ENCODE assay signal across 8 cellular contexts in genomic region chr19:35247526-35248309, GRCh38. TPM values are rescaled to one million over a fixed set of nuclear protein-coding genes. Genes with fewer than 3 reads are reported as not detected.
DNase-seq lines count a peak whose midpoint lies in the region; ATAC-seq and TF ChIP-seq lines count a peak whose summit lies in the region.

No MANE protein-coding gene starts in this region.

- 2% methylated on average over 25 of the region's 42 CpGs for WGBS in mammary epithelial cell (ENCODE audit: low coverage, missing lambda C conversion rate)
- 2% methylated on average over 42 of the region's 42 CpGs for WGBS in liver

- no TSS peak for BruUV-seq in mammary epithelial cell (replicated peaks; lab: Mats Ljungman, UMichigan)

- in situ Hi-C loops in mammary epithelial cell (cut with MboI; ENCODE audit: low sequenced_read_pairs in 2 of 2) = loop anchor here in 1 of 2 donors (10.0 kb wide), 1 partner anchor 83 kb away; no protein-coding TSS in a partner anchor

- H3K9ac ChIP-seq in BLaER1 (no peak overlapping the region), mammary epithelial cell (ENCODE audit: insufficient read depth, low read length) (peak overlapping the region; percentile 94), liver (ENCODE audit: low read depth in 1 of 2, low read length in 2 of 2) (peak overlapping the region; percentile 35 to 40)

- DNase-seq in GM19240 (ENCODE audit: insufficient read length, low spot score) (peak; percentile 43), HPDE6-E6E7 (ENCODE audit: extremely low spot score) (peak; percentile 77), SW480 (ENCODE audit: low spot score) (peak; percentile 99), mammary epithelial cell (peak; percentile 96), NCI-H446 (lab: John Stamatoyannopoulos, UW) (no peak)

- H3K27ac ChIP-seq in BLaER1 (no peak overlapping the region), mammary epithelial cell (ENCODE audit: insufficient read depth, low read depth, low read length) (peak overlapping the region; percentile 93), liver (ENCODE audit: low read depth in 1 of 2, low read length in 2 of 2) (peak overlapping the region; percentile 97 to 99)

- peaks cover 56% of the 10 kb centered on the region for H3K27me3 ChIP-seq in BLaER1
- no peaks in the 10 kb centered on the region for H3K27me3 ChIP-seq in mammary epithelial cell (ENCODE audit: insufficient read depth, low read length)
- H3K27me3 ChIP-seq in liver (ENCODE audit: control insufficient read depth in 4 of 4, insufficient read depth in 4 of 4, low read length in 3 of 4) = no peaks in the 10 kb centered on the region

- H3K79me2 ChIP-seq in mammary epithelial cell (ENCODE audit: insufficient read depth, low read length) = peaks cover 37% of the 10 kb centered on the region

- H3K27ac Mint-ChIP-seq in stimulated activated memory B cell treated with anti-CD40 and anti-IgM and Interleukin-4, amounts not matched to agents 10 μg/mL and 1 μg/mL and 100 μg/mL, for 72 hours = peak overlapping the region; percentile 91

- dilution Hi-C loops in mammary epithelial cell (cut with HindIII; ENCODE audit: low sequenced_read_pairs) = no loop called here

- H3K4me1 Mint-ChIP-seq in stimulated activated memory B cell treated with anti-CD40 and anti-IgM and Interleukin-4, amounts not matched to agents 10 μg/mL and 1 μg/mL and 100 μg/mL, for 72 hours = peaks cover 39% of the 10 kb centered on the region

- H3K36me3 ChIP-seq in BLaER1 (no peaks in the 10 kb centered on the region), mammary epithelial cell (ENCODE audit: insufficient read depth, low read length) (peaks cover 8% of the 10 kb centered on the region), liver (ENCODE audit: control insufficient read depth in 4 of 4, insufficient read depth in 3 of 4, low read depth in 1 of 4, low read length in 3 of 4) (peaks cover 0 to 7% (median 2%) of the 10 kb centered on the region in 4 donors)

- H3K4me1 ChIP-seq in BLaER1 = peaks cover 20% of the 10 kb centered on the region
- peaks cover 18% of the 10 kb centered on the region for H3K4me1 ChIP-seq in mammary epithelial cell (ENCODE audit: insufficient read depth, low read length)
- H3K4me1 ChIP-seq in liver (ENCODE audit: control insufficient read depth in 4 of 4, insufficient read depth in 4 of 4, low read length in 3 of 4) = peaks cover 2 to 35% (median 24%) of the 10 kb centered on the region in 4 donors

- intact Hi-C loops in mammary epithelial cell (cut with micrococcal nuclease) = loop anchor here (1.0 to 10.0 kb wide), 7 partner anchors 22 to 248 kb away; no protein-coding TSS in a partner anchor

- peaks cover 5% of the 10 kb centered on the region for H3K9me3 Mint-ChIP-seq in stimulated activated memory B cell treated with anti-CD40 and anti-IgM and Interleukin-4, amounts not matched to agents 10 μg/mL and 1 μg/mL and 100 μg/mL, for 72 hours

- H3K4me2 ChIP-seq in BLaER1 (peak overlapping the region; percentile 97), mammary epithelial cell (ENCODE audit: insufficient read depth, low read depth, low read length) (peak overlapping the region; percentile 87)

- H3K9me3 ChIP-seq in BLaER1 = 0 out of 2 replicates have a peak, but pooled peaks cover 3% of the 10 kb centered on the region
- H3K9me3 ChIP-seq in mammary epithelial cell (replicated peaks; ENCODE audit: insufficient read depth, low read length) = no peaks in the 10 kb centered on the region
- no peaks in the 10 kb centered on the region for H3K9me3 ChIP-seq in liver (ENCODE audit: control insufficient read depth in 4 of 4, low read length in 3 of 4)

- CTCF ChIA-PET in mammary epithelial cell (lab: Charles Lee; ENCODE audit: low non-redundant PET) = no interaction called here

- H3K27me3 Mint-ChIP-seq in stimulated activated memory B cell treated with anti-CD40 and anti-IgM and Interleukin-4, amounts not matched to agents 10 μg/mL and 1 μg/mL and 100 μg/mL, for 72 hours = no peaks in the 10 kb centered on the region

- ATAC-seq in stimulated activated memory B cell treated with anti-CD40 and anti-IgM and Interleukin-4, amounts not matched to agents 10 μg/mL and 1 μg/mL and 100 μg/mL, for 72 hours = peak; percentile 69

- TF ChIP-seq RAD21 in liver (IDR thresholded peaks at IDR 0.05) = peak; percentile 75 to 82

- H3K36me3 Mint-ChIP-seq in stimulated activated memory B cell treated with anti-CD40 and anti-IgM and Interleukin-4, amounts not matched to agents 10 μg/mL and 1 μg/mL and 100 μg/mL, for 72 hours = peaks cover 17% of the 10 kb centered on the region

- H2AFZ ChIP-seq in mammary epithelial cell (ENCODE audit: low read depth, low read length) = peak overlapping the region; percentile 96

- H3K4me3 Mint-ChIP-seq in stimulated activated memory B cell treated with anti-CD40 and anti-IgM and Interleukin-4, amounts not matched to agents 10 μg/mL and 1 μg/mL and 100 μg/mL, for 72 hours = peak overlapping the region; percentile 75

- peak overlapping the region; percentile 66 for H3K4me3 ChIP-seq in BLaER1
- peak overlapping the region; percentile 93 to 99 (median 95) for H3K4me3 ChIP-seq in mammary epithelial cell (replicated peaks in 1 of 3; ENCODE audit: insufficient read depth in 1 of 3, low read depth in 2 of 3, low read length in 3 of 3)
- H3K4me3 ChIP-seq in liver (ENCODE audit: low read depth in 1 of 3, low read length in 3 of 3) = peak overlapping the region; percentile 60 to 97 (median 75)

- TF ChIP-seq CTCF in mammary epithelial cell (conservative IDR thresholded peaks at IDR 0.05 in 1 of 2, IDR thresholded peaks at IDR 0.05 in 1 of 2; ENCODE audit: extremely low read depth in 1 of 2, insufficient read depth in 1 of 2, low read depth in 1 of 2, low read length in 2 of 2) = peak; percentile 39 to 78
- peak; percentile 63 for TF ChIP-seq CTCF in liver (IDR thresholded peaks at IDR 0.05; ENCODE audit: low read depth, low read length, missing input control)

- no peaks in the 10 kb centered on the region for H4K20me1 ChIP-seq in BLaER1
- H4K20me1 ChIP-seq in mammary epithelial cell (ENCODE audit: insufficient read depth, low read length) = no peaks in the 10 kb centered on the region

TF ChIP-seq in liver, 16 proteins besides CTCF, POLR2A, EP300 and RAD21 (continues in another document):
- TF ChIP-seq GABPA (IDR thresholded peaks at IDR 0.05 in 1 of 2, conservative IDR thresholded peaks at IDR 0.05 in 1 of 2) = peak; percentile 41 to 74
- peak; percentile 88 for TF ChIP-seq MAX (IDR thresholded peaks at IDR 0.05)
- TF ChIP-seq HNF4A (conservative IDR thresholded peaks at IDR 0.05) = peak; percentile 10 to 30
- no peak for TF ChIP-seq ATF3 (IDR thresholded peaks at IDR 0.05)
- no peak for TF ChIP-seq FOXA2 (IDR thresholded peaks at IDR 0.05)
- TF ChIP-seq SP1 (IDR thresholded peaks at IDR 0.05) = peak; percentile 68
- TF ChIP-seq FOXA1 (IDR thresholded peaks at IDR 0.05) = peak; percentile 12
- TF ChIP-seq NR2F2 (IDR thresholded peaks at IDR 0.05) = peak; percentile 29
- TF ChIP-seq HNF4G (IDR thresholded peaks at IDR 0.05) = no peak
- TF ChIP-seq ZBTB33 (IDR thresholded peaks at IDR 0.05) = peak; percentile 21
- peak; percentile 63 to 80 for TF ChIP-seq EGR1 (IDR thresholded peaks at IDR 0.05; ENCODE audit: low read depth in 2 of 2)
- peak in 1 of 2 donors; percentile 21 for TF ChIP-seq JUND (IDR thresholded peaks at IDR 0.05)
- no peak for TF ChIP-seq TAF1 (conservative IDR thresholded peaks at IDR 0.05)
- peak; percentile 21 for TF ChIP-seq YY1 (IDR thresholded peaks at IDR 0.05)

RNA-seq across cellular contexts. Expression of gene LSR, which starts 1.1 kb away (rescaled TPM):
- total RNA-seq in mammary epithelial cell (100 to 1,000 TPM in 1 of 2 donors, 10 to 100 TPM in 1; 91.5 to 166 TPM), liver (10 to 100 TPM; 33.7 to 48.6 TPM)
- polyA plus RNA-seq in mammary epithelial cell (133 TPM), liver (100 to 1,000 TPM in 1 of 2 donors, 10 to 100 TPM in 1; 47.3 to 150 TPM)
- 97.9 TPM for polyA minus RNA-seq in mammary epithelial cell

RNA-seq across cellular contexts. Expression of gene FAM187B, which starts 19.2 kb away (rescaled TPM):
- total RNA-seq in mammary epithelial cell (not detected), liver (under 1 TPM in 1 of 2 donors, not detected in 1; 0.17 TPM)
- polyA plus RNA-seq in mammary epithelial cell (not detected), liver (not detected)
- not detected for polyA minus RNA-seq in mammary epithelial cell

RNA-seq across cellular contexts. Expression of gene USF2, which starts 21.0 kb away (rescaled TPM):
- 10 to 100 TPM; 65.7 to 82.1 TPM for total RNA-seq in mammary epithelial cell
- 73.9 TPM for polyA plus RNA-seq in mammary epithelial cell
- 54.0 TPM for polyA minus RNA-seq in mammary epithelial cell
- 10 to 100 TPM; 31.6 to 80.2 TPM for total RNA-seq in liver
- 10 to 100 TPM; 22.8 to 85.9 TPM for polyA plus RNA-seq in liver

RNA-seq across cellular contexts. Expression of gene HAMP, which starts 34.6 kb away (rescaled TPM):
- under 1 TPM in 1 of 2 donors, not detected in 1; 0.54 TPM for total RNA-seq in mammary epithelial cell
- polyA plus RNA-seq in mammary epithelial cell = not detected
- polyA minus RNA-seq in mammary epithelial cell = not detected
- total RNA-seq in liver = 100 to 1,000 TPM in 1 of 2 donors, 10 to 100 TPM in 1; 18.8 to 204 TPM
- 1,000 to 10,000 TPM in 1 of 2 donors, 100 to 1,000 TPM in 1; 509 to 1,000 TPM for polyA plus RNA-seq in liver

RNA-seq across cellular contexts. Expression of gene MAG, which starts 44.2 kb away (rescaled TPM):
- total RNA-seq in mammary epithelial cell (not detected), liver (1 to 10 TPM in 1 of 2 donors, under 1 TPM in 1; 0.33 to 3.9 TPM)
- polyA plus RNA-seq in mammary epithelial cell (not detected), liver (under 1 TPM in 1 of 2 donors, not detected in 1; 0.29 TPM)
- not detected for polyA minus RNA-seq in mammary epithelial cell

Comparison
In these comparisons a context has a peak if more than half of its experiments do, and no peak if none do; other contexts are left out.
1. DNase-seq: peak in GM19240 (single experiment), HPDE6-E6E7 (single experiment), SW480 (single experiment) and mammary epithelial cell (single experiment); none in NCI-H446 (0 of 2).
2. Peak in every context shown above with its lines, with median percentiles within 50 percentile points of each other: H3K4me3 ChIP-seq.